Comparison of ENCODE assay signal across 11 cellular contexts in the genomic region with DNA sequence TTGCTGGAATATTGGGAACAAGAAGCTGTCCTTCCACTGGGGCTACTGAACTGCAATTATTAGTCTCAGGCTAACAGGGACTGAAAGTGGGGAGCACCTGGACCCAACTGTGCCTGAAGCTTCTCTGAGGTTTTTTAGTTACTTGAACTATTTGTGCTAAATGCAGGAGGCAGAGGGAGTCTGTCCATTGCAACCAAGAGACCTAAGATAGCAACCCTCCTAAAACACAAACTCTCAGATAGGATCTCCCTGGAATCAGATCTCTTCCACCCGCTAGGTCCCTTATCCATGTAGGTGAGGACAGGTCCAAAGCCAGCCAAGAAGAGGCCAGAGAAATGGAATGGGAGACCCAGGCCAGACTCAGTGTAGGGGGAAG. TPM values are rescaled to one million over a fixed set of nuclear protein-coding genes. Genes with fewer than 3 reads are reported as not detected.
A peak's percentile ranks its signal among the peaks of the same experiment; 100 is the strongest.
DNase-seq lines count a peak whose midpoint lies in the region; ATAC-seq and TF ChIP-seq lines count a peak whose summit lies in the region.
"Had no signal": no experiment of that assay in that cellular context is flagged by ENCODE, and none has a peak within 500 bp of the region (broad histone marks: within the 10 kb centered on the region; RNA-seq: fewer than 3 reads in every experiment).

No MANE protein-coding gene starts in this region.

- no peaks in the 10 kb centered on the region for H3K9me3 Mint-ChIP-seq in chondrocyte (ENCODE audit: low read depth)
- H3K9me3 Mint-ChIP-seq in nephron: no peaks in the 10 kb centered on the region
- H3K9me3 Mint-ChIP-seq: activated CD4-positive, alpha-beta T cell treated with anti-CD3 and anti-CD28 coated beads, Interleukin-2, amount 10 ng/mL, durations not matched to agents 7 days and 5 days had no signal

- TF ChIP-seq CTCF in heart right ventricle (IDR thresholded peaks at IDR 0.05) (no peak), chondrocyte (IDR thresholded peaks at IDR 0.05) (no peak), nephron (IDR thresholded peaks at IDR 0.05; ENCODE audit: unreplicated experiment in 3 of 3) (no peak), uterus (IDR thresholded peaks at IDR 0.05) (no peak)

- no peak for TF ChIP-seq POLR2A in uterus (IDR thresholded peaks at IDR 0.05)

- H3K4me3 ChIP-seq in heart right ventricle (peak overlapping the region in 1 of 10 donors; percentile 1), uterus (no peak overlapping the region)

- H3K27ac Mint-ChIP-seq in chondrocyte (ENCODE audit: unreplicated experiment): peak overlapping the region; percentile 92
- peak overlapping the region; percentile 86 to 94 (median 91) for H3K27ac Mint-ChIP-seq in nephron
- H3K27ac Mint-ChIP-seq: activated CD4-positive, alpha-beta T cell treated with anti-CD3 and anti-CD28 coated beads, Interleukin-2, amount 10 ng/mL, durations not matched to agents 7 days and 5 days had no signal

- ATAC-seq in heart right ventricle: no peak
- ATAC-seq in GM18511 (IDR thresholded peaks at IDR 0.05; ENCODE audit: unreplicated experiment): no peak

- H3K4me3 Mint-ChIP-seq in chondrocyte (ENCODE audit: unreplicated experiment) (no peak overlapping the region), nephron (peak overlapping the region in 1 of 3 experiments; percentile 73)
- H3K4me3 Mint-ChIP-seq: activated CD4-positive, alpha-beta T cell treated with anti-CD3 and anti-CD28 coated beads, Interleukin-2, amount 10 ng/mL, durations not matched to agents 7 days and 5 days had no signal

- no peaks in the 10 kb centered on the region for H3K36me3 Mint-ChIP-seq in chondrocyte (ENCODE audit: low read depth)
- H3K36me3 Mint-ChIP-seq in nephron (ENCODE audit: low read depth): peaks cover 10% of the 10 kb centered on the region

- H3K4me1 ChIP-seq in heart right ventricle (peaks cover 53 to 100% (median 96%) of the 10 kb centered on the region in 9 donors), uterus (peaks cover 22 to 54% of the 10 kb centered on the region in 2 donors)

- H3K4me1 Mint-ChIP-seq in chondrocyte (ENCODE audit: low read depth): peaks cover 90% of the 10 kb centered on the region
- peaks cover 85% of the 10 kb centered on the region for H3K4me1 Mint-ChIP-seq in nephron

- DNase-seq in heart right ventricle (no peak), cardiac septum (ENCODE audit: low spot score) (no peak), chondrocyte (ENCODE audit: low spot score) (no peak), uterus (no peak), NOMO-1 (lab: John Stamatoyannopoulos, UW; ENCODE audit: unreplicated experiment in 2 of 2) (no peak)
- no peak for DNase-seq in activated CD8-positive, alpha-beta memory T cell treated with anti-CD3 and anti-CD28 coated beads, Interleukin-2, amount 50 U/mL, for 4 hours
- DNase-seq: activated CD4-positive, alpha-beta T cell treated with anti-CD3 and anti-CD28 coated beads, Interleukin-2, amount 10 ng/mL, durations not matched to agents 7 days and 5 days; NCI-H1092 treated with DMSO at 0.1 percent for 48 hours; NK-92 treated with Interleukin-12 subunit alpha and Interleukin-12 subunit beta, amount 100 ng/mL, for 24 hours had no signal

- peak overlapping the region; percentile 76 to 93 (median 86) for H3K27ac ChIP-seq in heart right ventricle
- peak overlapping the region; percentile 81 to 85 for H3K27ac ChIP-seq in uterus

- H3K9me3 ChIP-seq in heart right ventricle: peaks cover 0 to 4% (median 0%) of the 10 kb centered on the region in 11 donors
- no peaks in the 10 kb centered on the region for H3K9me3 ChIP-seq in uterus

- H3K27me3 ChIP-seq in heart right ventricle (no peaks in the 10 kb centered on the region), uterus (no peaks in the 10 kb centered on the region)

- H3K36me3 ChIP-seq in heart right ventricle (peaks cover 0 to 13% (median 0%) of the 10 kb centered on the region in 9 donors), uterus (no peaks in the 10 kb centered on the region)

- intact Hi-C loops in heart right ventricle (cut with DNase I): loop anchor here in 4 of 10 donors (5.0 to 10.0 kb wide), 4 partner anchors 52 to 258 kb away; no protein-coding TSS in a partner anchor
- intact Hi-C loops in cardiac septum (cut with DNase I): no loop called here
- intact Hi-C loops in uterus (cut with DNase I; ENCODE audit: low total_unique reads): no loop called here

- H3K27me3 Mint-ChIP-seq in chondrocyte (ENCODE audit: low read depth) (no peaks in the 10 kb centered on the region), nephron (ENCODE audit: low read depth) (peaks cover 4% of the 10 kb centered on the region)
- H3K27me3 Mint-ChIP-seq: activated CD4-positive, alpha-beta T cell treated with anti-CD3 and anti-CD28 coated beads, Interleukin-2, amount 10 ng/mL, durations not matched to agents 7 days and 5 days had no signal

- WGBS in heart right ventricle, 2 donors: 35 to 62% methylated on average over 1 of the region's 1 CpG

RNA-seq across cellular contexts. Expression of gene NCOR2, which starts 58.1 kb away (rescaled TPM):
- total RNA-seq in heart right ventricle (100 to 1,000 TPM; 118 to 200 (median 136) TPM), cardiac septum (159 TPM), chondrocyte (327 to 390 TPM (median 348 TPM) in 3 replicates), uterus (100 to 1,000 TPM in 2 of 4 donors, 10 to 100 TPM in 2; 65.1 to 436 (median 102) TPM)
- 10 to 100 TPM; 46.9 to 74.0 TPM for polyA plus RNA-seq in heart right ventricle
